Comparison of ENCODE assay signal across 33 cellular contexts in genomic region chr4:5374994-5375393, GRCh38.
"Had no signal": no experiment of that assay in that cellular context is flagged by ENCODE, and none has a peak within 500 bp of the region (broad histone marks: within the 10 kb centered on the region; RNA-seq: fewer than 3 reads in every experiment).

No MANE protein-coding gene starts in this region.

- ATAC-seq: activated CD8-positive, alpha-beta T cell treated with anti-CD3 and anti-CD28 coated beads, Interleukin-2, amount 10 ng/mL, durations not matched to agents 7 days and 5 days; body of pancreas had no signal

- H3K36me3 ChIP-seq: adrenal gland, breast epithelium, MG63, WERI-Rb-1 had no signal

- H3K4me3 ChIP-seq: adrenal gland, body of pancreas, breast epithelium, MG63, PC-9, SK-N-MC had no signal

- H3K36me3 Mint-ChIP-seq: activated naive CD4-positive, alpha-beta T cell treated with anti-CD3 and anti-CD28 coated beads, Interleukin-2, amount 50 U/mL, for 24 hours had no signal

- H3K9me3 ChIP-seq: adrenal gland, MG63 had no signal

- H3K27ac Mint-ChIP-seq: activated CD4-positive, alpha-beta T cell treated with anti-CD3 and anti-CD28 coated beads, Interleukin-2, amount 10 ng/mL, durations not matched to agents 24 days and 14 days; activated CD8-positive, alpha-beta T cell treated with anti-CD3 and anti-CD28 coated beads, Interleukin-2, amount 10 ng/mL, durations not matched to agents 7 days and 5 days; activated naive CD4-positive, alpha-beta T cell treated with anti-CD3 and anti-CD28 coated beads, Interleukin-2, amount 50 U/mL, for 24 hours; activated T-cell treated with anti-CD3 and anti-CD28 coated beads, Interleukin-2, amount 50 U/mL, for 24 hours; activated T-helper 2 cell treated with anti-CD3 and anti-CD28 coated beads, Interferon-gamma antibody, Interleukin-2, Interleukin-4, amounts not matched to agents 10 μg/mL and 5 μg/mL and 100 μg/mL, durations not matched to agents 14 hours and 24 hours and 36 hours had no signal

- FAIRE-seq: astrocyte, colon, RCC 7860 had no signal

- H3K27ac ChIP-seq: adrenal gland, body of pancreas, breast epithelium, PC-9, SK-N-MC, WERI-Rb-1 had no signal

- H3K4me1 ChIP-seq: adrenal gland, breast epithelium had no signal

- H3K27me3 ChIP-seq: adrenal gland, body of pancreas, breast epithelium, MG63 had no signal

- DNase-seq: activated CD4-positive, alpha-beta T cell treated with anti-CD3 and anti-CD28 coated beads, Interleukin-2, amount 10 ng/mL, durations not matched to agents 24 days and 14 days; activated CD4-positive, alpha-beta T cell treated with anti-CD3 and anti-CD28 coated beads, Interleukin-2, amount 50 U/mL, for 48 hours; activated CD4-positive, CD25-positive, alpha-beta regulatory T cell; activated CD8-positive, alpha-beta T cell treated with anti-CD3 and anti-CD28 coated beads, Interleukin-2, amount 10 ng/mL, durations not matched to agents 7 days and 5 days; activated gamma-delta T cell; activated naive CD4-positive, alpha-beta T cell treated with Interleukin-2 at 50 U/mL for 16 hours; activated T-cell treated with anti-CD3 and anti-CD28 coated beads, Interleukin-2, amount 50 U/mL, for 24 hours; adrenal gland; body of pancreas; cerebellar nuclear complex; Kasumi-1; MV-4-11; NCI-H1092; NCI-H146; NCI-H187; NCI-H2029 treated with DMSO at 0.1 percent for 48 hours; NCI-H2107; NCI-H2171; NCI-H510A; NCI-H748 treated with DMSO at 0.1 percent for 48 hours; NK-92 treated with Interleukin-12 subunit alpha and Interleukin-12 subunit beta, amount 100 ng/mL, for 24 hours; PC-9; Right ventricle myocardium superior; T1000; WERI-Rb-1 had no signal

- H2AFZ ChIP-seq: PC-9 had no signal

- H3K4me2 ChIP-seq: PC-9 had no signal
